ENCODE assay signal across 8 cellular contexts in the genomic region with DNA sequence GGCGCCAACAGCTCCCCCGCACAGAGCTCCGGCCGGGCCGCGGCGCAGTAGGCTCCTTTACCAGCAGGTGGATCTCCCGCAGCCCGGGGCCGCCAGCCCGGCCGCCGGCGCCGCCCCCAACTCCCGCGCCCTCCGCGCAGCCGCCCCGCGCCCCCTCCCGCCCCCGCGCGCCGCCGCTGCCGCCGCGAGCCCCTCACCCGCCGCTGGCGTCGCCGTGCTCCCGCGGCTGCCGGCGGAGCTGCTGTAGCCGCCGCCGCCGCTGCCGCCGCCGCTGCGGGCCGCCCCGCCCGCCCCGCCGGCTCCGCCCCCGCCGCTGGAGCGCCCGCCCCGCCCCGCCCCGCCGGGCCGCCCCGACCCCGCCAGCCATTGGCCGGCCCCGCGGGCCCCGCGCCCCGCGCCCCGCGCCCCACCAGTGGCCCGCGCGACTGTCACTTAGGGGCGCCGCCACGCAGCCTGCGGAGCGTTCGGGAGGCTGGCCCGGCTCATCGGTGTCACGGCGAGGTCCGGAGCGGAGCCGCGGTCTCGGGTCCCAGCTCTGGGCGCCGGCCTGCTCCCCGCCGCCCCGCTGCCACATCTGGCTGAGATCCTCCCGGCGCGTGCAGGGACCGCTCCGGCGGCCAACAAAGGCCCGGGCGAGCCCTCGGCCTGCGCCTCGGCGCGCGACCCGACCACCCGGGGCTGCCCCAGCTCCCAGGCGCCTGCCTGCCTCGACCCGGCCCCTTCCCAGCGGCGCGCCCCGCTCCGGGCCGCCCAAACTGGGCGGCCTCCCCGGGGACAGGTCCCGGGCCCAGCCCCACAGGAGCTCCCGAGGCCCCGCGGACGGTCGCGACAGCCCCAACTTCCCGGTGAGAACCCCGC. TPM values are rescaled to one million over a fixed set of nuclear protein-coding genes. Genes with fewer than 3 reads are reported as not detected.
DNase-seq lines count a peak whose midpoint lies in the region; ATAC-seq and TF ChIP-seq lines count a peak whose summit lies in the region.

A gene (minus strand): TSS at position 282 of the 858 bp plus-strand sequence. CDS start 4,800 bp downstream, outside the sequence.

- H3K36me3 ChIP-seq in OCI-LY7 (ENCODE audit: insufficient read depth, low read length), result no peaks in the 10 kb centered on the region
- no peaks in the 10 kb centered on the region for H3K36me3 ChIP-seq in neural cell (ENCODE audit: insufficient read depth, low read length)

- no TSS peak for BruUV-seq in OCI-LY7 (replicated peaks; lab: Mats Ljungman, UMichigan)

- intact Hi-C loops in OCI-LY7 (cut with micrococcal nuclease; ENCODE audit: unreplicated experiment), result loop anchor here (5.0 kb wide), 1 partner anchor 106 kb away; no protein-coding TSS in a partner anchor
- intact Hi-C loops in activated T-helper 1 cell treated with anti-CD3 and anti-CD28 coated beads, Interleukin-12 subunit alpha, Interleukin-12 subunit beta, Interleukin-2, Interleukin-4 antibody, amounts not matched to agents 30 ng/mL and 10 ng/mL and 1 ng/mL, durations not matched to agents 14 hours and 24 hours and 36 hours (cut with micrococcal nuclease), result loop anchor here (1.0 to 10.0 kb wide), 4 partner anchors 39 to 266 kb away; no protein-coding TSS in a partner anchor

- no peaks in the 10 kb centered on the region for H3F3A ChIP-seq in neural cell (ENCODE audit: insufficient read depth, low read length, poor library complexity, severe bottlenecking)

- H3K27ac ChIP-seq in OCI-LY7 (ENCODE audit: low read depth, low read length, poor library complexity, severe bottlenecking), result no peak within 1 kb of the TSS
- peak within 1 kb of the TSS; percentile 76 for H3K27ac ChIP-seq in neural cell (ENCODE audit: low read length)

- H3K9ac ChIP-seq in neural cell (ENCODE audit: low read length), result peak within 1 kb of the TSS; percentile 75

- peaks cover 26% of the 10 kb centered on the region; the same call in 1 of the 2 replicates for H3K79me2 ChIP-seq in OCI-LY7 (ENCODE audit: insufficient read depth, low read depth, low read length)
- H3K79me2 ChIP-seq in neural cell (replicated peaks; ENCODE audit: insufficient read depth, low read length), result peaks cover 27% of the 10 kb centered on the region

- CTCF ChIA-PET in OCI-LY7 (lab: Charles Lee; ENCODE audit: unreplicated experiment), result no interaction called here

- H3K4me1 Mint-ChIP-seq in activated T-helper 1 cell treated with anti-CD3 and anti-CD28 coated beads, Interleukin-12 subunit alpha, Interleukin-12 subunit beta, Interleukin-2, Interleukin-4 antibody, amounts not matched to agents 30 ng/mL and 10 ng/mL and 1 ng/mL, durations not matched to agents 14 hours and 24 hours and 36 hours (ENCODE audit: low read depth), result peaks cover 80% of the 10 kb centered on the region
- H3K4me1 Mint-ChIP-seq in stimulated activated naive CD8-positive, alpha-beta T cell treated with anti-CD3 and anti-CD28 coated beads, Interleukin-15, amount 100 ng/mL, for 72 hours, result peaks cover 60% of the 10 kb centered on the region

- peak; percentile 64 for ATAC-seq in GM18858 (IDR thresholded peaks at IDR 0.05; ENCODE audit: unreplicated experiment)
- peak; percentile 77 for ATAC-seq in HG03095 (IDR thresholded peaks at IDR 0.05; ENCODE audit: unreplicated experiment)
- ATAC-seq in stimulated activated naive CD8-positive, alpha-beta T cell treated with anti-CD3 and anti-CD28 coated beads, Interleukin-15, amount 100 ng/mL, for 72 hours, result peak; percentile 87

- H3K4me3 Mint-ChIP-seq in activated T-helper 1 cell treated with anti-CD3 and anti-CD28 coated beads, Interleukin-12 subunit alpha, Interleukin-12 subunit beta, Interleukin-2, Interleukin-4 antibody, amounts not matched to agents 30 ng/mL and 10 ng/mL and 1 ng/mL, durations not matched to agents 14 hours and 24 hours and 36 hours, result peak within 1 kb of the TSS; percentile 91
- peak within 1 kb of the TSS; percentile 89 to 90 for H3K4me3 Mint-ChIP-seq in stimulated activated naive CD8-positive, alpha-beta T cell treated with anti-CD3 and anti-CD28 coated beads, Interleukin-15, amount 100 ng/mL, for 72 hours

- H3K27me3 ChIP-seq in neural cell (ENCODE audit: insufficient read depth, low read depth, low read length), result no peaks in the 10 kb centered on the region

- H4K20me1 ChIP-seq in OCI-LY7 (ENCODE audit: insufficient read depth, low read length), result no peaks in the 10 kb centered on the region
- H4K20me1 ChIP-seq in neural cell (ENCODE audit: insufficient read depth), result no peaks in the 10 kb centered on the region

- no peak for DNase-seq in AG09319 (ENCODE audit: extremely low read depth, low read depth)
- DNase-seq in OCI-LY7 (ENCODE audit: low spot score), result peak; percentile 72
- peak; percentile 82 for DNase-seq in activated T-helper 1 cell treated with anti-CD3 and anti-CD28 coated beads, Interleukin-12 subunit alpha, Interleukin-12 subunit beta, Interleukin-2, Interleukin-4 antibody, amounts not matched to agents 30 ng/mL and 10 ng/mL and 1 ng/mL, durations not matched to agents 14 hours and 24 hours and 36 hours (ENCODE audit: low spot score)
- DNase-seq in fibroblast of peridontal ligament (ENCODE audit: extremely low read depth), result peak; percentile 2
- DNase-seq in stimulated activated naive CD8-positive, alpha-beta T cell treated with anti-CD3 and anti-CD28 coated beads, Interleukin-15, amount 100 ng/mL, for 72 hours, result peak; percentile 82 to 83

- H3K9me2 ChIP-seq in OCI-LY7 (ENCODE audit: insufficient read depth, low read length) (no peaks in the 10 kb centered on the region), neural cell (ENCODE audit: insufficient read depth, low read length) (no peaks in the 10 kb centered on the region)

- TF ChIP-seq RAD21 in neural cell (conservative IDR thresholded peaks at IDR 0.05), result no peak

- H3K9me3 Mint-ChIP-seq in activated T-helper 1 cell treated with anti-CD3 and anti-CD28 coated beads, Interleukin-12 subunit alpha, Interleukin-12 subunit beta, Interleukin-2, Interleukin-4 antibody, amounts not matched to agents 30 ng/mL and 10 ng/mL and 1 ng/mL, durations not matched to agents 14 hours and 24 hours and 36 hours, result peaks cover 6% of the 10 kb centered on the region
- peaks cover 5 to 8% of the 10 kb centered on the region in 2 donors for H3K9me3 Mint-ChIP-seq in stimulated activated naive CD8-positive, alpha-beta T cell treated with anti-CD3 and anti-CD28 coated beads, Interleukin-15, amount 100 ng/mL, for 72 hours

- peak within 1 kb of the TSS; percentile 87 for H3K27ac Mint-ChIP-seq in activated T-helper 1 cell treated with anti-CD3 and anti-CD28 coated beads, Interleukin-12 subunit alpha, Interleukin-12 subunit beta, Interleukin-2, Interleukin-4 antibody, amounts not matched to agents 30 ng/mL and 10 ng/mL and 1 ng/mL, durations not matched to agents 14 hours and 24 hours and 36 hours
- peak within 1 kb of the TSS; percentile 95 to 97 for H3K27ac Mint-ChIP-seq in stimulated activated naive CD8-positive, alpha-beta T cell treated with anti-CD3 and anti-CD28 coated beads, Interleukin-15, amount 100 ng/mL, for 72 hours

- H2AFZ ChIP-seq in OCI-LY7 (ENCODE audit: low read length) (peak within 1 kb of the TSS; percentile 57), neural cell (ENCODE audit: low read depth, low read length) (peak within 1 kb of the TSS; percentile 69)

- TF ChIP-seq EP300 in neural cell (conservative IDR thresholded peaks at IDR 0.05; ENCODE audit: poor library complexity, severe bottlenecking), result peak; percentile 20

- H3K9me3 ChIP-seq in OCI-LY7 (ENCODE audit: low read length) (no peaks in the 10 kb centered on the region), neural cell (ENCODE audit: low read length) (no peaks in the 10 kb centered on the region)

- POLR2A ChIA-PET in OCI-LY7 (lab: Charles Lee), result interaction anchor here (2.1 kb wide), 1 partner anchor 27 kb away, joined by 7 read pairs; no protein-coding TSS in a partner anchor

- H3K4me3 ChIP-seq in OCI-LY7 (ENCODE audit: low read depth, low read length, poor library complexity, severe bottlenecking) (peak within 1 kb of the TSS; percentile 80), neural cell (ENCODE audit: low read length) (peak within 1 kb of the TSS; percentile 88)

- H3K4me2 ChIP-seq in OCI-LY7 (ENCODE audit: low read length), result peak within 1 kb of the TSS; percentile 89
- peak within 1 kb of the TSS; percentile 77 for H3K4me2 ChIP-seq in neural cell (ENCODE audit: low read length)

- peak; percentile 3 for TF ChIP-seq CTCF in AG09319 (IDR thresholded peaks at IDR 0.05; ENCODE audit: low read depth, low read length)
- no peak for TF ChIP-seq CTCF in OCI-LY7 (conservative IDR thresholded peaks at IDR 0.05; ENCODE audit: low read length)
- TF ChIP-seq CTCF in neural cell (IDR thresholded peaks at IDR 0.05; ENCODE audit: poor library complexity, severe bottlenecking), result no peak

- peaks cover 50% of the 10 kb centered on the region for H3K4me1 ChIP-seq in OCI-LY7 (ENCODE audit: insufficient read depth, low read length, poor library complexity, severe bottlenecking)

- H3K36me3 Mint-ChIP-seq in activated T-helper 1 cell treated with anti-CD3 and anti-CD28 coated beads, Interleukin-12 subunit alpha, Interleukin-12 subunit beta, Interleukin-2, Interleukin-4 antibody, amounts not matched to agents 30 ng/mL and 10 ng/mL and 1 ng/mL, durations not matched to agents 14 hours and 24 hours and 36 hours (ENCODE audit: low read depth), result peaks cover 11% of the 10 kb centered on the region

- no peaks in the 10 kb centered on the region for H3K27me3 Mint-ChIP-seq in activated T-helper 1 cell treated with anti-CD3 and anti-CD28 coated beads, Interleukin-12 subunit alpha, Interleukin-12 subunit beta, Interleukin-2, Interleukin-4 antibody, amounts not matched to agents 30 ng/mL and 10 ng/mL and 1 ng/mL, durations not matched to agents 14 hours and 24 hours and 36 hours (ENCODE audit: insufficient read depth)
- no peaks in the 10 kb centered on the region for H3K27me3 Mint-ChIP-seq in stimulated activated naive CD8-positive, alpha-beta T cell treated with anti-CD3 and anti-CD28 coated beads, Interleukin-15, amount 100 ng/mL, for 72 hours

TF ChIP-seq in neural cell, 6 proteins besides CTCF, POLR2A, EP300 and RAD21:
- TF ChIP-seq POLR2AphosphoS5 (IDR thresholded peaks at IDR 0.05), result peak; percentile 81
- peak; percentile 24 for TF ChIP-seq SMC3 (conservative IDR thresholded peaks at IDR 0.05; ENCODE audit: poor library complexity)
- TF ChIP-seq TAF1 (IDR thresholded peaks at IDR 0.05; ENCODE audit: low read depth), result peak; percentile 42
- no peak for TF ChIP-seq EZH2 (IDR thresholded peaks at IDR 0.05; ENCODE audit: borderline replicate concordance, insufficient read depth, low read length, poor library complexity, severe bottlenecking)
- TF ChIP-seq MXI1 (conservative IDR thresholded peaks at IDR 0.05; ENCODE audit: poor library complexity, severe bottlenecking), result peak; percentile 44
TF ChIP-seq in neural cell: peak in this region for 4.

RNA-seq across cellular contexts. Expression of the gene that starts here (rescaled TPM):
- total RNA-seq in OCI-LY7 (2014; rRNA removed; shearing (Covaris generic)), result 7.7 and 10.1 TPM in 2 replicates
- total RNA-seq in OCI-LY7 (2022), result 9.5 and 15.4 TPM in 2 replicates
- 47.0 and 49.7 TPM in 2 replicates for total RNA-seq in activated T-helper 1 cell treated with anti-CD3 and anti-CD28 coated beads, Interleukin-12 subunit alpha, Interleukin-12 subunit beta, Interleukin-2, Interleukin-4 antibody, amounts not matched to agents 30 ng/mL and 10 ng/mL and 1 ng/mL, durations not matched to agents 14 hours and 24 hours and 36 hours
- polyA plus RNA-seq in neural cell, result 29.9 and 54.8 TPM in 2 replicates
- polyA minus RNA-seq in neural cell, result 71.8 and 76.8 TPM in 2 replicates
